Comparison of ENCODE assay signal across 16 cellular contexts in genomic region chr2:46117994-46118393, GRCh38.
DNase-seq lines count a peak whose midpoint lies in the region; ATAC-seq and TF ChIP-seq lines count a peak whose summit lies in the region.
"Had no signal": no experiment of that assay in that cellular context is flagged by ENCODE, and none has a peak within 500 bp of the region (broad histone marks: within the 10 kb centered on the region; RNA-seq: fewer than 3 reads in every experiment).

No MANE protein-coding gene starts in this region.

- H3K4me3 ChIP-seq in right atrium auricular region, result no peak overlapping the region
- no peak overlapping the region for H3K4me3 ChIP-seq in ascending aorta
- no peak overlapping the region for H3K4me3 ChIP-seq in parathyroid adenoma (ENCODE audit: low read depth, low read length)
- H3K4me3 ChIP-seq: Peyer's patch had no signal

- H3K9me3 ChIP-seq in right atrium auricular region, result no peaks in the 10 kb centered on the region
- no peaks in the 10 kb centered on the region for H3K9me3 ChIP-seq in ascending aorta
- H3K9me3 ChIP-seq in parathyroid adenoma (ENCODE audit: control insufficient read depth, low read length), result no peaks in the 10 kb centered on the region
- H3K9me3 ChIP-seq: Peyer's patch had no signal

- H3K27ac ChIP-seq in right atrium auricular region (peak overlapping the region; percentile 64 to 83), ascending aorta (peak overlapping the region; percentile 57 to 64), parathyroid adenoma (peak overlapping the region; percentile 41)

- H3K4me1 ChIP-seq in right atrium auricular region, result peaks cover 0 to 45% of the 10 kb centered on the region in 2 donors
- peaks cover 0 to 35% of the 10 kb centered on the region in 2 donors for H3K4me1 ChIP-seq in ascending aorta
- H3K4me1 ChIP-seq in parathyroid adenoma, result peaks cover 2% of the 10 kb centered on the region

- no peaks in the 10 kb centered on the region for H3K27me3 ChIP-seq in right atrium auricular region
- no peaks in the 10 kb centered on the region for H3K27me3 ChIP-seq in ascending aorta
- no peaks in the 10 kb centered on the region for H3K27me3 ChIP-seq in parathyroid adenoma (ENCODE audit: control insufficient read depth, insufficient read depth, low read length)
- H3K27me3 ChIP-seq: Peyer's patch had no signal

- ATAC-seq in left cardiac atrium, result no peak
- ATAC-seq in left lobe of liver, result no peak

- H3K4me2 ChIP-seq in parathyroid adenoma (ENCODE audit: low read length), result no peak overlapping the region

- H3K79me2 ChIP-seq in parathyroid adenoma, result peaks cover 6% of the 10 kb centered on the region

- H3K36me3 ChIP-seq in right atrium auricular region (no peaks in the 10 kb centered on the region), ascending aorta (no peaks in the 10 kb centered on the region), parathyroid adenoma (ENCODE audit: control insufficient read depth, insufficient read depth, low read length) (no peaks in the 10 kb centered on the region)
- H3K36me3 ChIP-seq: Peyer's patch had no signal

- H2AFZ ChIP-seq in parathyroid adenoma, result no peak overlapping the region

- no peak for TF ChIP-seq CTCF in right atrium auricular region (IDR thresholded peaks at IDR 0.05)
- no peak for TF ChIP-seq CTCF in ascending aorta (IDR thresholded peaks at IDR 0.05)
- TF ChIP-seq CTCF in parathyroid adenoma (IDR thresholded peaks at IDR 0.05), result no peak

- no peak overlapping the region for H3K9ac ChIP-seq in parathyroid adenoma

- intact Hi-C loops in left cardiac atrium (cut with DNase I) (no loop called here), ascending aorta (cut with DNase I) (no loop called here)

- DNase-seq in right atrium auricular region (ENCODE audit: low spot score), result no peak
- no peak for DNase-seq in left cardiac atrium
- DNase-seq in ascending aorta (ENCODE audit: low spot score in 2 of 2), result no peak
- no peak for DNase-seq in left lobe of liver (ENCODE audit: low spot score)
- DNase-seq in cerebellar cortex (ENCODE audit: low spot score), result no peak
- DNase-seq in NOMO-1 (lab: John Stamatoyannopoulos, UW; ENCODE audit: unreplicated experiment in 2 of 2), result no peak
- DNase-seq in T-helper 2 cell, result no peak
- DNase-seq: CD4-positive, CD25-positive, alpha-beta regulatory T cell; Karpas-422; NCI-H1417; NCI-H2029; NCI-H2171 treated with DMSO at 0.1 percent for 48 hours; NCI-H774; SHP77 treated with DMSO at 0.1 percent for 48 hours had no signal
